27 cellular contexts compared by ENCODE assay signal in the genomic region with DNA sequence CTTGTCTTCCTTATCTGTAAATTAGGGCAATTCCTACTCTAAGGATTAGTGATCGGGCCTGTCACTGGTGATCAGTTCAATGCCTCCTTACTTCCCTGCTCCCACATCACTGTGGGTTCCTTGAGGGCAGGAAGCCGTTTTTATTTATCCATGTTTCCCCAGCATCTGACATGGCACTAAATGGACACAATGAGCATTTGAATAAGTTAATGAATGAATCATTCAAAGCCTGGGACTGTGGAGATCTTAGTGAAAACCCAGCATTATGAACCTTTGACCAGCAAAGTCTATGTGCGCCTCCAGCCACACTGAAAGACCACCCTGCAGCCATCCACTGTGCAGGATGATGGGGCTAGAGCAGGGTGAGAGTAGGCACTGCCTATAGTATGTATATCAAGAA. TPM values are rescaled to one million over a fixed set of nuclear protein-coding genes. Genes with fewer than 3 reads are reported as not detected.
"Had no signal": no experiment of that assay in that cellular context is flagged by ENCODE, and none has a peak within 500 bp of the region (broad histone marks: within the 10 kb centered on the region; RNA-seq: fewer than 3 reads in every experiment).

No MANE protein-coding gene starts in this region.

- DNase-seq: activated CD4-positive, alpha-beta T cell treated with anti-CD3 and anti-CD28 coated beads for 48 hours; activated CD4-positive, alpha-beta T cell treated with anti-CD3 and anti-CD28 coated beads, Interleukin-2, amount 50 U/mL, for 48 hours; activated CD8-positive, alpha-beta memory T cell treated with anti-CD3 and anti-CD28 coated beads for 24 hours; activated effector memory CD4-positive, alpha-beta T cell treated with Interleukin-2 at 50 U/mL for 16 hours; activated naive CD4-positive, alpha-beta T cell treated with anti-CD3 and anti-CD28 coated beads for 36 hours; activated naive CD8-positive, alpha-beta T cell treated with anti-CD3 and anti-CD28 coated beads for 36 hours; cerebellar nuclear complex; colonic mucosa; effector memory CD8-positive, alpha-beta T cell; glutamatergic neuron; islet precursor cell; mammary epithelial cell; midbrain; natural killer cell; right cardiac atrium; stimulated activated CD4-positive, alpha-beta T cell treated with anti-CD3 and anti-CD28 coated beads, Interleukin-2, amount 100 ng/mL, for 48 hours; stimulated activated naive CD4-positive, alpha-beta T cell treated with Interleukin-2 at 50 U/mL for 16 hours; upper lobe of right lung; WERI-Rb-1 had no signal

- H3K27ac ChIP-seq: ascending aorta, cardiac muscle cell, colonic mucosa, hepatocyte, upper lobe of right lung, WERI-Rb-1 had no signal

- H3K4me1 ChIP-seq: colonic mucosa, upper lobe of right lung had no signal

- H3K4me3 ChIP-seq: ascending aorta, cardiac muscle cell, colonic mucosa, hepatocyte, thoracic aorta, upper lobe of right lung had no signal

- H3K9me3 ChIP-seq: ascending aorta, colonic mucosa, thoracic aorta, upper lobe of right lung had no signal

- ATAC-seq: activated CD4-positive, CD25-positive, alpha-beta regulatory T cell treated with anti-CD3 and anti-CD28 coated beads, Interleukin-2, amount 50 U/mL, for 24 hours; effector memory CD8-positive, alpha-beta T cell; esophagus mucosa; natural killer cell; right cardiac atrium; upper lobe of right lung had no signal

- H3K36me3 ChIP-seq: ascending aorta, cardiac muscle cell, colonic mucosa, thoracic aorta, upper lobe of right lung, WERI-Rb-1 had no signal

- H3K27me3 ChIP-seq: ascending aorta, colonic mucosa, hepatocyte, upper lobe of right lung had no signal

RNA-seq across cellular contexts. Expression of a gene that starts 11.6 kb away (rescaled TPM):
- total RNA-seq: endothelial cell of umbilical vein, pulmonary artery endothelial cell had no signal
- polyA plus RNA-seq: endothelial cell of umbilical vein, mammary epithelial cell had no signal
